Comparison of ENCODE assay signal across 1 cellular context in the genomic region with DNA sequence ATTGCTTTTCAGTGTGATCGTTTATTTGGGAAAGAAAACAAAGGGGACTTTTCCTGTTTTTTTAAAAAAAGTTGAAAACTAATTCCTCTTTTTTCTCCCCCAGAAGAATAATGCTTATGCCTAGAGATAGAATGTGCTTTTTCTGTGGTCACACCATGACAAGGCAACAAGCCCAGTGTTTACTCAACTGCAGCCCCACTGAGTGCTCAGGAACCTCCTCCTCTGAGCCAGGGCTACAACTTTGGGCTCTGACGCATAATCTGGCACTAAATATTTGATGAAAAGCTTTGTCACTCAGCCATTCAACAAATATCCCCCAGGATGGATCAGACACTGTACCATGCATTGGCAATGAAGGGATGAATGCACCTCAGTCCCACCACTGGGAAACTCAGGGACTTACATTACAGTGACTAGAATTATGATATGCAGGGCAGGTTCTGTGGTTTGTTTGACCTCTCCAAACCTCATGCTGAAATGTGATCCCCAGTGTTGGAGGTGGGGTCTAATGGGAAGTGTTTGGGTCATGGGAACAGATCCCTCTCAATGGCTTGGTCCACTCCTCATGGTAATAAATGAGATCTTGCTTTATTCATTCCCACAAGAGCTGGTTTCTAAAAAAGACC.
TF ChIP-seq lines count a peak whose summit lies in the region.

No MANE protein-coding gene starts in this region.

TF ChIP-seq in GM23338, 12 proteins besides CTCF, POLR2A, EP300 and RAD21 (continued from another document):
- TF ChIP-seq, protein P1, sequence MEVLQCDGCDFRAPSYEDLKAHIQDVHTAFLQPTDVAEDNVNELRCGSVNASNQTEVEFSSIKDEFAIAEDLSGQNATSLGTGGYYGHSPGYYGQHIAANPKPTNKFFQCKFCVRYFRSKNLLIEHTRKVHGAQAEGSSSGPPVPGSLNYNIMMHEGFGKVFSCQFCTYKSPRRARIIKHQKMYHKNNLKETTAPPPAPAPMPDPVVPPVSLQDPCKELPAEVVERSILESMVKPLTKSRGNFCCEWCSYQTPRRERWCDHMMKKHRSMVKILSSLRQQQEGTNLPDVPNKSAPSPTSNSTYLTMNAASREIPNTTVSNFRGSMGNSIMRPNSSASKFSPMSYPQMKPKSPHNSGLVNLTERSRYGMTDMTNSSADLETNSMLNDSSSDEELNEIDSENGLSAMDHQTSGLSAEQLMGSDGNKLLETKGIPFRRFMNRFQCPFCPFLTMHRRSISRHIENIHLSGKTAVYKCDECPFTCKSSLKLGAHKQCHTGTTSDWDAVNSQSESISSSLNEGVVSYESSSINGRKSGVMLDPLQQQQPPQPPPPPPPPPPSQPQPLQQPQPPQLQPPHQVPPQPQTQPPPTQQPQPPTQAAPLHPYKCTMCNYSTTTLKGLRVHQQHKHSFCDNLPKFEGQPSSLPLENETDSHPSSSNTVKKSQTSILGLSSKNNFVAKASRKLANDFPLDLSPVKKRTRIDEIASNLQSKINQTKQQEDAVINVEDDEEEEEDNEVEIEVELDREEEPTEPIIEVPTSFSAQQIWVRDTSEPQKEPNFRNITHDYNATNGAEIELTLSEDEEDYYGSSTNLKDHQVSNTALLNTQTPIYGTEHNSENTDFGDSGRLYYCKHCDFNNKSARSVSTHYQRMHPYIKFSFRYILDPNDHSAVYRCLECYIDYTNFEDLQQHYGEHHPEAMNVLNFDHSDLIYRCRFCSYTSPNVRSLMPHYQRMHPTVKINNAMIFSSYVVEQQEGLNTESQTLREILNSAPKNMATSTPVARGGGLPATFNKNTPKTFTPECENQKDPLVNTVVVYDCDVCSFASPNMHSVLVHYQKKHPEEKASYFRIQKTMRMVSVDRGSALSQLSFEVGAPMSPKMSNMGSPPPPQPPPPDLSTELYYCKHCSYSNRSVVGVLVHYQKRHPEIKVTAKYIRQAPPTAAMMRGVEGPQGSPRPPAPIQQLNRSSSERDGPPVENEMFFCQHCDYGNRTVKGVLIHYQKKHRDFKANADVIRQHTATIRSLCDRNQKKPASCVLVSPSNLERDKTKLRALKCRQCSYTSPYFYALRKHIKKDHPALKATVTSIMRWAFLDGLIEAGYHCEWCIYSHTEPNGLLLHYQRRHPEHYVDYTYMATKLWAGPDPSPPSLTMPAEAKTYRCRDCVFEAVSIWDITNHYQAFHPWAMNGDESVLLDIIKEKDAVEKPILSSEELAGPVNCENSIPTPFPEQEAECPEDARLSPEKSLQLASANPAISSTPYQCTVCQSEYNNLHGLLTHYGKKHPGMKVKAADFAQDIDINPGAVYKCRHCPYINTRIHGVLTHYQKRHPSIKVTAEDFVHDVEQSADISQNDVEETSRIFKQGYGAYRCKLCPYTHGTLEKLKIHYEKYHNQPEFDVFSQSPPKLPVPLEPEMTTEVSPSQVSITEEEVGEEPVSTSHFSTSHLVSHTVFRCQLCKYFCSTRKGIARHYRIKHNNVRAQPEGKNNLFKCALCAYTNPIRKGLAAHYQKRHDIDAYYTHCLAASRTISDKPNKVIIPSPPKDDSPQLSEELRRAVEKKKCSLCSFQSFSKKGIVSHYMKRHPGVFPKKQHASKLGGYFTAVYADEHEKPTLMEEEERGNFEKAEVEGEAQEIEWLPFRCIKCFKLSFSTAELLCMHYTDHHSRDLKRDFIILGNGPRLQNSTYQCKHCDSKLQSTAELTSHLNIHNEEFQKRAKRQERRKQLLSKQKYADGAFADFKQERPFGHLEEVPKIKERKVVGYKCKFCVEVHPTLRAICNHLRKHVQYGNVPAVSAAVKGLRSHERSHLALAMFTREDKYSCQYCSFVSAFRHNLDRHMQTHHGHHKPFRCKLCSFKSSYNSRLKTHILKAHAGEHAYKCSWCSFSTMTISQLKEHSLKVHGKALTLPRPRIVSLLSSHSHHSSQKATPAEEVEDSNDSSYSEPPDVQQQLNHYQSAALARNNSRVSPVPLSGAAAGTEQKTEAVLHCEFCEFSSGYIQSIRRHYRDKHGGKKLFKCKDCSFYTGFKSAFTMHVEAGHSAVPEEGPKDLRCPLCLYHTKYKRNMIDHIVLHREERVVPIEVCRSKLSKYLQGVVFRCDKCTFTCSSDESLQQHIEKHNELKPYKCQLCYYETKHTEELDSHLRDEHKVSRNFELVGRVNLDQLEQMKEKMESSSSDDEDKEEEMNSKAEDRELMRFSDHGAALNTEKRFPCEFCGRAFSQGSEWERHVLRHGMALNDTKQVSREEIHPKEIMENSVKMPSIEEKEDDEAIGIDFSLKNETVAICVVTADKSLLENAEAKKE (CRISPR knock-in tag; IDR thresholded peaks at IDR 0.05), result no peak
- no peak for TF ChIP-seq JUNB (IDR thresholded peaks at IDR 0.05; ENCODE audit: unreplicated experiment)
- TF ChIP-seq STAT1 (IDR thresholded peaks at IDR 0.05; ENCODE audit: unreplicated experiment), result no peak
- no peak for TF ChIP-seq CREB1 (CRISPR knock-in tag; IDR thresholded peaks at IDR 0.05; ENCODE audit: low read depth)
- no peak for TF ChIP-seq POLR2AphosphoS5 (IDR thresholded peaks at IDR 0.05; ENCODE audit: low read depth)
TF ChIP-seq in GM23338: peak in this region for 0.
